Comparison of ENCODE assay signal across 8 cellular contexts in genomic region chr20:50071039-50071888, GRCh38. TPM values are rescaled to one million over a fixed set of nuclear protein-coding genes. Genes with fewer than 3 reads are reported as not detected.
DNase-seq lines count a peak whose midpoint lies in the region; ATAC-seq and TF ChIP-seq lines count a peak whose summit lies in the region.

No MANE protein-coding gene starts in this region.

- no peak overlapping the region; the same call in 1 of the 2 replicates for H3K56ac ChIP-seq in IMR-90 (ENCODE audit: extremely low read depth, insufficient read depth, low read length)

- H3K27ac ChIP-seq in IMR-90 (ENCODE audit: insufficient read depth, low read length), result peak overlapping the region; percentile 36; the same call in 1 of the 2 replicates
- H3K27ac ChIP-seq in OCI-LY1 (ENCODE audit: low read depth, low read length, poor library complexity, severe bottlenecking), result no peak overlapping the region
- H3K27ac ChIP-seq in muscle layer of duodenum (ENCODE audit: low read length), result no peak overlapping the region

- H3K36me3 ChIP-seq in IMR-90 (ENCODE audit: control insufficient read depth, insufficient read depth, low read length) (no peaks in the 10 kb centered on the region), OCI-LY1 (ENCODE audit: insufficient read depth, low read length) (no peaks in the 10 kb centered on the region), muscle layer of duodenum (ENCODE audit: control insufficient read depth in 1 of 2, insufficient read depth in 2 of 2, low read length in 2 of 2) (no peaks in the 10 kb centered on the region)

- no TSS peak for BruUV-seq in IMR-90 (replicated peaks; lab: Mats Ljungman, UMichigan)

- no peak overlapping the region for H2BK5ac ChIP-seq in IMR-90 (ENCODE audit: low read depth, low read length, poor library complexity, severe bottlenecking)

- ATAC-seq in GM21390 (IDR thresholded peaks at IDR 0.05; ENCODE audit: unreplicated experiment), result peak; percentile 91
- peak; percentile 97 for ATAC-seq in IMR-90 (ENCODE audit: low read depth)

- no peaks in the 10 kb centered on the region; a peak in 1 of 4 replicates for H3K79me1 ChIP-seq in IMR-90 (ENCODE audit: low read depth in 1 of 2, low read length in 2 of 2)

- peak overlapping the region; percentile 67; the same call in 1 of the 2 replicates for H3K14ac ChIP-seq in IMR-90 (replicated peaks; ENCODE audit: low read depth, low read length)

- H2AK5ac ChIP-seq in IMR-90 (ENCODE audit: low read depth, low read length), result peak overlapping the region; percentile 85

- peak overlapping the region; percentile 75 to 95 for H4K8ac ChIP-seq in IMR-90 (ENCODE audit: low read depth in 2 of 2, low read length in 2 of 2)

- peak overlapping the region; percentile 76; the same call in 1 of the 3 replicates for H2BK15ac ChIP-seq in IMR-90 (ENCODE audit: low read depth, low read length)

- peak overlapping the region; percentile 85 for H3K23ac ChIP-seq in IMR-90 (ENCODE audit: low read depth, low read length)

- peak overlapping the region; percentile 45 for H3K4me3 ChIP-seq in IMR-90 (ENCODE audit: insufficient read depth, low read depth, low read length)
- H3K4me3 ChIP-seq in OCI-LY1 (ENCODE audit: low read depth, low read length, poor library complexity, severe bottlenecking), result peak overlapping the region; percentile 43
- H3K4me3 ChIP-seq in muscle layer of duodenum (ENCODE audit: low read depth in 1 of 2, low read length in 2 of 2), result peak overlapping the region; percentile 42 to 54

- peak overlapping the region; percentile 44 for H2BK20ac ChIP-seq in IMR-90 (ENCODE audit: low read depth, low read length)

- peak overlapping the region; percentile 94 for H2AFZ ChIP-seq in IMR-90 (replicated peaks; ENCODE audit: low read length, poor library complexity)
- no peak overlapping the region for H2AFZ ChIP-seq in OCI-LY1 (ENCODE audit: low read length)

- peaks cover 6% of the 10 kb centered on the region; the same call in 1 of the 2 replicates for H3K9me1 ChIP-seq in IMR-90 (ENCODE audit: insufficient read depth, low read length)

- no peaks in the 10 kb centered on the region for H3K79me2 ChIP-seq in OCI-LY1 (ENCODE audit: insufficient read depth, low read length)

- no peaks in the 10 kb centered on the region for H3K9me2 ChIP-seq in OCI-LY1 (ENCODE audit: low read depth, low read length)

- in situ Hi-C loops in IMR-90 (cut with MboI; ENCODE audit: low sequenced_read_pairs), result loop anchor here (5.0 kb wide), 1 partner anchor 89 kb away; the partner anchor contains the start of gene SNAI1

- 0 out of 2 replicates have a peak overlapping the region, but pooled peaks have one; percentile 26 for H3K18ac ChIP-seq in IMR-90 (ENCODE audit: low read depth, low read length)

- H2AK9ac ChIP-seq in IMR-90 (replicated peaks; ENCODE audit: low read depth, low read length, poor library complexity), result peak overlapping the region; percentile 70

- H3K9ac ChIP-seq in IMR-90 (ENCODE audit: low read depth, low read length) (peak overlapping the region; percentile 68), OCI-LY1 (ENCODE audit: low read length) (no peak overlapping the region)

- H4K5ac ChIP-seq in IMR-90 (ENCODE audit: low read depth, low read length), result peak overlapping the region; percentile 66; the same call in 1 of the 2 replicates

- H3F3A ChIP-seq in OCI-LY1 (ENCODE audit: insufficient read depth, low read length), result no peaks in the 10 kb centered on the region

- peak; percentile 95 for DNase-seq in CD1c-positive myeloid dendritic cell (ENCODE audit: extremely low spot score)
- peak; percentile 63 for DNase-seq in IMR-90
- DNase-seq in activated T-cell treated with anti-CD3 and anti-CD28 coated beads for 1 hour (ENCODE audit: low read depth), result peak; percentile 96
- DNase-seq in erythroblast (lab: John Stamatoyannopoulos, UW), result peak; percentile 81 to 91
- DNase-seq in stimulated activated CD8-positive, alpha-beta memory T cell treated with anti-CD3 and anti-CD28 coated beads, Interleukin-7, amount 100 ng/mL, for 1 hour (ENCODE audit: low read depth in 2 of 2), result peak; percentile 89 to 93

- peak overlapping the region; percentile 85; the same call in 1 of the 2 replicates for H3K4ac ChIP-seq in IMR-90 (ENCODE audit: low read depth, low read length)

- TF ChIP-seq CTCF in IMR-90 (conservative IDR thresholded peaks at IDR 0.05; ENCODE audit: low read depth, low read length), result peak; percentile 99
- TF ChIP-seq CTCF in OCI-LY1 (IDR thresholded peaks at IDR 0.05; ENCODE audit: low read length), result peak; percentile 99

- CTCF ChIA-PET in IMR-90 (lab: Yijun Ruan, JAX), result interaction anchor here (0.6 to 4.9 kb wide), 15 partner anchors 10 to 136 kb away, joined by 3 to 98 read pairs (median 5); partner anchors contain the start of gene SNAI1

- H4K20me1 ChIP-seq in IMR-90 (ENCODE audit: insufficient read depth, low read length) (no peaks in the 10 kb centered on the region), OCI-LY1 (ENCODE audit: insufficient read depth, low read length) (no peaks in the 10 kb centered on the region)

- peak overlapping the region; percentile 83 for H2BK120ac ChIP-seq in IMR-90 (ENCODE audit: low read depth, low read length)

- peak; percentile 68 for TF ChIP-seq POLR2A in IMR-90 (IDR thresholded peaks at IDR 0.05; ENCODE audit: low read depth, low read length)
- no peak for TF ChIP-seq POLR2A in erythroblast (IDR thresholded peaks at IDR 0.05; ENCODE audit: low read length)

- no peaks in the 10 kb centered on the region for H3K9me3 ChIP-seq in IMR-90 (ENCODE audit: control insufficient read depth, insufficient read depth, low read length)
- H3K9me3 ChIP-seq in OCI-LY1 (ENCODE audit: low read length), result no peaks in the 10 kb centered on the region
- H3K9me3 ChIP-seq in muscle layer of duodenum (ENCODE audit: control insufficient read depth in 1 of 2, low read length in 2 of 2), result no peaks in the 10 kb centered on the region

- H4K91ac ChIP-seq in IMR-90 (ENCODE audit: insufficient read depth, low read depth, low read length), result peak overlapping the region; percentile 79

- dilution Hi-C loops in IMR-90 (cut with HindIII; ENCODE audit: low sequenced_read_pairs, unreplicated experiment), result no loop called here

- H3K27me3 ChIP-seq in IMR-90 (ENCODE audit: control insufficient read depth, insufficient read depth, low read length) (no peaks in the 10 kb centered on the region), OCI-LY1 (ENCODE audit: insufficient read depth, low read length) (no peaks in the 10 kb centered on the region; the same call in 1 of the 2 replicates), muscle layer of duodenum (ENCODE audit: low read depth, low read length) (no peaks in the 10 kb centered on the region)

- peak; percentile 100 for TF ChIP-seq RAD21 in IMR-90 (IDR thresholded peaks at IDR 0.05; ENCODE audit: low read length)

- intact Hi-C loops in IMR-90 (cut with micrococcal nuclease), result loop anchor here (1.0 to 10.0 kb wide), 2 partner anchors 92 to 456 kb away; no protein-coding TSS in a partner anchor

- 81% methylated on average over 3 of the region's 48 CpGs; no CpG with 5 or more reads in 1 of the 2 experiments for WGBS in IMR-90 (ENCODE audit: extremely low coverage in 2 of 2, insufficient read length in 1 of 2), 2 experiments

- H3K4me1 ChIP-seq in IMR-90 (ENCODE audit: control insufficient read depth, insufficient read depth, low read length), result peaks cover 7% of the 10 kb centered on the region
- H3K4me1 ChIP-seq in OCI-LY1 (ENCODE audit: insufficient read depth, low read length, severe bottlenecking), result peaks cover 8% of the 10 kb centered on the region
- H3K4me1 ChIP-seq in muscle layer of duodenum (ENCODE audit: control insufficient read depth in 1 of 2, insufficient read depth in 2 of 2, low read length in 2 of 2), result peaks cover 0 to 11% of the 10 kb centered on the region in 2 donors

- POLR2A ChIA-PET in IMR-90 (lab: Charles Lee; ENCODE audit: unreplicated experiment), result interaction anchor here (0.6 to 0.9 kb wide), 5 partner anchors 33 to 95 kb away, joined by 3 to 8 read pairs (median 3); no protein-coding TSS in a partner anchor

- peak overlapping the region; percentile 84 for H3K4me2 ChIP-seq in IMR-90 (ENCODE audit: low read depth, low read length)
- peak overlapping the region; percentile 53 for H3K4me2 ChIP-seq in OCI-LY1 (ENCODE audit: low read length)

TF ChIP-seq in IMR-90, 13 proteins besides CTCF, POLR2A, EP300 and RAD21:
- TF ChIP-seq CEBPB (IDR thresholded peaks at IDR 0.05; ENCODE audit: low read depth, low read length) (no peak), NFE2L2 (IDR thresholded peaks at IDR 0.05; ENCODE audit: low read depth, low read length) (peak; percentile 9; the same call in 1 of the 2 replicates), CHD1 (IDR thresholded peaks at IDR 0.05; ENCODE audit: low read depth, low read length) (no peak), FOS (IDR thresholded peaks at IDR 0.05; ENCODE audit: low read depth, low read length) (no peak), MXI1 (IDR thresholded peaks at IDR 0.05; ENCODE audit: borderline replicate concordance, low read depth, low read length) (peak; percentile 55; the same call in 1 of the 2 replicates), MAZ (IDR thresholded peaks at IDR 0.05; ENCODE audit: borderline replicate concordance, low read depth, low read length) (peak; percentile 42; the same call in 1 of the 2 replicates), BHLHE40 (IDR thresholded peaks at IDR 0.05; ENCODE audit: low read depth, low read length) (peak; percentile 70), ELK1 (IDR thresholded peaks at IDR 0.05; ENCODE audit: borderline replicate concordance, low read depth, low read length) (no peak), RFX5 (IDR thresholded peaks at IDR 0.05; ENCODE audit: low read depth, low read length) (no peak), MAFK (IDR thresholded peaks at IDR 0.05; ENCODE audit: low read depth, low read length) (no peak), SMC3 (IDR thresholded peaks at IDR 0.05; ENCODE audit: low read depth, low read length) (peak; percentile 100), RCOR1 (IDR thresholded peaks at IDR 0.05; ENCODE audit: insufficient replicate concordance, low read length) (no peak)

RNA-seq across cellular contexts. Expression of gene UBE2V1, which starts 41.7 kb away (rescaled TPM):
- total RNA-seq in IMR-90 (2012; rRNA removed), result 20.1 and 41.4 TPM in 2 replicates
- polyA plus RNA-seq in IMR-90 (2012; rRNA removed), result 128 and 138 TPM in 2 replicates
- 46.2 and 74.3 TPM in 2 replicates for polyA plus RNA-seq in IMR-90 (2012; cell fraction: cytosol; rRNA removed)
- polyA plus RNA-seq in IMR-90 (2012; cell fraction: nucleus; rRNA removed; ENCODE audit: low replicate concordance), result 37.1 and 141 TPM in 2 replicates
